ENCODE assay signal across 1 cellular context in genomic region chr19:51742736-51743288, GRCh38.
TF ChIP-seq lines count a peak whose summit lies in the region.

No MANE protein-coding gene starts in this region.

TF ChIP-seq in WTC11, 78 proteins besides CTCF, POLR2A, EP300 and RAD21:
- no peak for TF ChIP-seq ZNF396 (CRISPR knock-in tag; IDR thresholded peaks at IDR 0.05; ENCODE audit: borderline replicate concordance)
- no peak for TF ChIP-seq NFE2L1 (CRISPR knock-in tag; IDR thresholded peaks at IDR 0.05)
- no peak for TF ChIP-seq GTF2I (CRISPR knock-in tag; conservative IDR thresholded peaks at IDR 0.05)
- TF ChIP-seq NR2C2 (CRISPR knock-in tag; IDR thresholded peaks at IDR 0.05) = no peak
- TF ChIP-seq, protein P1, sequence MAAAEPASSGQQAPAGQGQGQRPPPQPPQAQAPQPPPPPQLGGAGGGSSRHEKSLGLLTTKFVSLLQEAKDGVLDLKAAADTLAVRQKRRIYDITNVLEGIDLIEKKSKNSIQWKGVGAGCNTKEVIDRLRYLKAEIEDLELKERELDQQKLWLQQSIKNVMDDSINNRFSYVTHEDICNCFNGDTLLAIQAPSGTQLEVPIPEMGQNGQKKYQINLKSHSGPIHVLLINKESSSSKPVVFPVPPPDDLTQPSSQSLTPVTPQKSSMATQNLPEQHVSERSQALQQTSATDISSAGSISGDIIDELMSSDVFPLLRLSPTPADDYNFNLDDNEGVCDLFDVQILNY (CRISPR knock-in tag; IDR thresholded peaks at IDR 0.05) = no peak
- TF ChIP-seq ERG (CRISPR knock-in tag; IDR thresholded peaks at IDR 0.05) = no peak
- TF ChIP-seq RORB (CRISPR knock-in tag; IDR thresholded peaks at IDR 0.05) = no peak
- no peak for TF ChIP-seq ZSCAN18 (CRISPR knock-in tag; IDR thresholded peaks at IDR 0.05)
- no peak for TF ChIP-seq ATF1 (CRISPR knock-in tag; IDR thresholded peaks at IDR 0.05)
- TF ChIP-seq ATF3 (CRISPR knock-in tag; conservative IDR thresholded peaks at IDR 0.05) = no peak
- no peak for TF ChIP-seq ELF4 (CRISPR knock-in tag; IDR thresholded peaks at IDR 0.05; ENCODE audit: low read depth)
- no peak for TF ChIP-seq ZNF232 (CRISPR knock-in tag; IDR thresholded peaks at IDR 0.05)
- TF ChIP-seq, protein P2, sequence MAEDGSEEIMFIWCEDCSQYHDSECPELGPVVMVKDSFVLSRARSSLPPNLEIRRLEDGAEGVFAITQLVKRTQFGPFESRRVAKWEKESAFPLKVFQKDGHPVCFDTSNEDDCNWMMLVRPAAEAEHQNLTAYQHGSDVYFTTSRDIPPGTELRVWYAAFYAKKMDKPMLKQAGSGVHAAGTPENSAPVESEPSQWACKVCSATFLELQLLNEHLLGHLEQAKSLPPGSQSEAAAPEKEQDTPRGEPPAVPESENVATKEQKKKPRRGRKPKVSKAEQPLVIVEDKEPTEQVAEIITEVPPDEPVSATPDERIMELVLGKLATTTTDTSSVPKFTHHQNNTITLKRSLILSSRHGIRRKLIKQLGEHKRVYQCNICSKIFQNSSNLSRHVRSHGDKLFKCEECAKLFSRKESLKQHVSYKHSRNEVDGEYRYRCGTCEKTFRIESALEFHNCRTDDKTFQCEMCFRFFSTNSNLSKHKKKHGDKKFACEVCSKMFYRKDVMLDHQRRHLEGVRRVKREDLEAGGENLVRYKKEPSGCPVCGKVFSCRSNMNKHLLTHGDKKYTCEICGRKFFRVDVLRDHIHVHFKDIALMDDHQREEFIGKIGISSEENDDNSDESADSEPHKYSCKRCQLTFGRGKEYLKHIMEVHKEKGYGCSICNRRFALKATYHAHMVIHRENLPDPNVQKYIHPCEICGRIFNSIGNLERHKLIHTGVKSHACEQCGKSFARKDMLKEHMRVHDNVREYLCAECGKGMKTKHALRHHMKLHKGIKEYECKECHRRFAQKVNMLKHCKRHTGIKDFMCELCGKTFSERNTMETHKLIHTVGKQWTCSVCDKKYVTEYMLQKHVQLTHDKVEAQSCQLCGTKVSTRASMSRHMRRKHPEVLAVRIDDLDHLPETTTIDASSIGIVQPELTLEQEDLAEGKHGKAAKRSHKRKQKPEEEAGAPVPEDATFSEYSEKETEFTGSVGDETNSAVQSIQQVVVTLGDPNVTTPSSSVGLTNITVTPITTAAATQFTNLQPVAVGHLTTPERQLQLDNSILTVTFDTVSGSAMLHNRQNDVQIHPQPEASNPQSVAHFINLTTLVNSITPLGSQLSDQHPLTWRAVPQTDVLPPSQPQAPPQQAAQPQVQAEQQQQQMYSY (CRISPR knock-in tag; IDR thresholded peaks at IDR 0.05) = no peak
- TF ChIP-seq KAT7 (CRISPR knock-in tag; IDR thresholded peaks at IDR 0.05; ENCODE audit: borderline replicate concordance) = no peak
- TF ChIP-seq JAZF1 (CRISPR knock-in tag; IDR thresholded peaks at IDR 0.05) = no peak
- no peak for TF ChIP-seq PRRX2 (CRISPR knock-in tag; IDR thresholded peaks at IDR 0.05)
- no peak for TF ChIP-seq TEAD4 (CRISPR knock-in tag; IDR thresholded peaks at IDR 0.05)
